ENCODE assay signal across 10 cellular contexts in the genomic region with DNA sequence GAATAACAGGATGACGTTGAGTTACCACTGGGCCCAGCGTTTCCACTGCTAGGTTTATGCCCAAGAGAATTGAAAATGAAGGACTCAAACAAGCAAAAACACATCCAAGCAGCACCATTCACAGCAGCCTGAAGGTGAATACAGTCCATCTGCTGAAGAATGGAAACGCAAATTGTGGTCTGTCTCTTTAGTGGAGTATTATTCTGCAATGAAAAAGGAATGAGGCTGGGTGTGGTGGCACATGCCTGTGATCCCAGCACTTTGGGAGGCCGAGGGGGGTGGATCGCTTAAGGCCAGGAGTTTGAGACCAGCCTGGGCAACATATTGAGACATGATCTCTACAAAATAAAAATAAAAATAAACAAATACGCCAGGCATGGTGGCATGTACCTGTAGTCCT. TPM values are rescaled to one million over a fixed set of nuclear protein-coding genes. Genes with fewer than 3 reads are reported as not detected.
"Had no signal": no experiment of that assay in that cellular context is flagged by ENCODE, and none has a peak within 500 bp of the region (broad histone marks: within the 10 kb centered on the region; RNA-seq: fewer than 3 reads in every experiment).

No MANE protein-coding gene starts in this region.

- H3K4me3 Mint-ChIP-seq: IgD-negative memory B cell had no signal

- H3K27ac ChIP-seq: HL-60, KMS-11 had no signal

- H3K9ac ChIP-seq: KMS-11 had no signal

- H3K4me1 Mint-ChIP-seq: IgD-negative memory B cell had no signal

- DNase-seq: IMR-90, KBM-7, KG1 had no signal

- FAIRE-seq: HepG2, HTR-8/SVneo had no signal

- H3K4me2 ChIP-seq: KMS-11 had no signal

- ATAC-seq: HepG2 had no signal

RNA-seq across cellular contexts. Expression of a gene that starts 41.9 kb away (rescaled TPM):
- total RNA-seq: HepG2, HT-29, HT1080, IMR-90 had no signal
- polyA plus RNA-seq: HepG2, IgD-negative memory B cell, IMR-90 had no signal
